In genomic region chr15:64387562-64388168, GRCh38 we compare ENCODE assay signal across 8 cellular contexts. TPM values are rescaled to one million over a fixed set of nuclear protein-coding genes. Genes with fewer than 3 reads are reported as not detected.
DNase-seq lines count a peak whose midpoint lies in the region; ATAC-seq and TF ChIP-seq lines count a peak whose summit lies in the region.

Gene TRIP4, plus strand, starts transcription at chr15:64387836. Its CDS starts 28 bp downstream, at chr15:64387864.

- peaks cover 10% of the 10 kb centered on the region for H3K4me1 Mint-ChIP-seq in glutamatergic neuron (ENCODE audit: low read depth, unreplicated experiment)

- H3K4me1 ChIP-seq in osteoblast (ENCODE audit: insufficient read depth, low read length) (peaks cover 6% of the 10 kb centered on the region), thoracic aorta (ENCODE audit: control insufficient read depth in 1 of 2, low read depth in 2 of 2) (peaks cover 8 to 12% of the 10 kb centered on the region in 2 donors)

- H3K36me3 Mint-ChIP-seq in activated naive CD4-positive, alpha-beta T cell treated with anti-CD3 and anti-CD28 coated beads, Interleukin-2, amount 50 U/mL, for 72 hours, result peaks cover 7% of the 10 kb centered on the region in 2 donors
- H3K36me3 Mint-ChIP-seq in glutamatergic neuron (ENCODE audit: unreplicated experiment), result no peaks in the 10 kb centered on the region

- H3K9me3 ChIP-seq in osteoblast (ENCODE audit: low read depth, low read length) (no peaks in the 10 kb centered on the region), thoracic aorta (no peaks in the 10 kb centered on the region)

- peaks cover 1% of the 10 kb centered on the region for H4K20me1 ChIP-seq in osteoblast (ENCODE audit: insufficient read depth, low read length)

- no peaks in the 10 kb centered on the region for H3K27me3 ChIP-seq in osteoblast (ENCODE audit: insufficient read depth, low read length)
- H3K27me3 ChIP-seq in thoracic aorta (replicated peaks; ENCODE audit: insufficient read depth), result no peaks in the 10 kb centered on the region

- H3K27ac Mint-ChIP-seq in activated naive CD4-positive, alpha-beta T cell treated with anti-CD3 and anti-CD28 coated beads, Interleukin-2, amount 50 U/mL, for 72 hours, result peak within 1 kb of the TSS; percentile 92 to 97
- peak within 1 kb of the TSS; percentile 97 for H3K27ac Mint-ChIP-seq in glutamatergic neuron (ENCODE audit: unreplicated experiment)

- DNase-seq in GM04503 (ENCODE audit: low read depth) (peak; percentile 89), HFF-Myc (ENCODE audit: extremely low read depth, low read depth) (peak; percentile 94), NAMALWA (ENCODE audit: low spot score) (peak; percentile 98), SKM-1 (lab: John Stamatoyannopoulos, UW; ENCODE audit: unreplicated experiment) (peak; percentile 97), glutamatergic neuron (peak; percentile 97), osteoblast (ENCODE audit: insufficient read length, low spot score, missing footprints) (peak; percentile 97), thoracic aorta (ENCODE audit: low spot score) (peak; percentile 91)
- peak; percentile 95 to 96 for DNase-seq in activated naive CD4-positive, alpha-beta T cell treated with anti-CD3 and anti-CD28 coated beads, Interleukin-2, amount 50 U/mL, for 72 hours (ENCODE audit: low spot score in 2 of 2)

- H3K9me3 Mint-ChIP-seq in activated naive CD4-positive, alpha-beta T cell treated with anti-CD3 and anti-CD28 coated beads, Interleukin-2, amount 50 U/mL, for 72 hours, result no peaks in the 10 kb centered on the region
- peaks cover 5% of the 10 kb centered on the region for H3K9me3 Mint-ChIP-seq in glutamatergic neuron (ENCODE audit: unreplicated experiment)

- peaks cover 44% of the 10 kb centered on the region for H3K79me2 ChIP-seq in osteoblast (ENCODE audit: insufficient read depth, low read length)

- H2AFZ ChIP-seq in osteoblast (ENCODE audit: low read length), result peak within 1 kb of the TSS; percentile 99

- H3K27me3 Mint-ChIP-seq in glutamatergic neuron (ENCODE audit: unreplicated experiment), result peaks cover 4% of the 10 kb centered on the region

- peak; percentile 100 for ATAC-seq in activated naive CD4-positive, alpha-beta T cell treated with anti-CD3 and anti-CD28 coated beads, Interleukin-2, amount 50 U/mL, for 72 hours
- ATAC-seq in thoracic aorta (ENCODE audit: insufficient number of reproducible peaks, low FRiP score, low read depth), result peak; percentile 95

- peak within 1 kb of the TSS; percentile 100 for H3K4me3 Mint-ChIP-seq in glutamatergic neuron (ENCODE audit: unreplicated experiment)

- H3K4me3 ChIP-seq in HFF-Myc (replicated peaks; ENCODE audit: low read depth, low read length), result peak within 1 kb of the TSS; percentile 90
- peak within 1 kb of the TSS; percentile 93 for H3K4me3 ChIP-seq in osteoblast (ENCODE audit: insufficient read depth, low read length)
- peak within 1 kb of the TSS; percentile 83 for H3K4me3 ChIP-seq in thoracic aorta

- peak within 1 kb of the TSS; percentile 84 for H3K4me2 ChIP-seq in osteoblast (ENCODE audit: insufficient read depth, low read length)

- no peaks in the 10 kb centered on the region for H3K36me3 ChIP-seq in osteoblast (ENCODE audit: insufficient read depth, low read length)
- no peaks in the 10 kb centered on the region for H3K36me3 ChIP-seq in thoracic aorta

- peak within 1 kb of the TSS; percentile 65 for H3K27ac ChIP-seq in osteoblast (ENCODE audit: low read depth, low read length)
- H3K27ac ChIP-seq in thoracic aorta, result peak within 1 kb of the TSS; percentile 64 to 79

- TF ChIP-seq CTCF in HFF-Myc (IDR thresholded peaks at IDR 0.05; ENCODE audit: low read depth, low read length, missing control alignments) (no peak), glutamatergic neuron (IDR thresholded peaks at IDR 0.05; ENCODE audit: partially characterized antibody, unreplicated experiment) (no peak), osteoblast (IDR thresholded peaks at IDR 0.05; ENCODE audit: extremely low read depth, low read depth, low read length) (no peak), thoracic aorta (IDR thresholded peaks at IDR 0.05) (no peak)

RNA-seq across cellular contexts. Expression of gene TRIP4, which starts in this region (rescaled TPM):
- 10 to 100 TPM; 21.7 to 24.7 TPM for total RNA-seq in activated naive CD4-positive, alpha-beta T cell treated with anti-CD3 and anti-CD28 coated beads, Interleukin-2, amount 50 U/mL, for 72 hours
- total RNA-seq in glutamatergic neuron (ENCODE audit: unreplicated experiment), result 48.7 TPM
- total RNA-seq in osteoblast, result 10.9 and 14.1 TPM in 2 replicates
- total RNA-seq in thoracic aorta, result 10 to 100 TPM; 11.5 to 29.9 TPM

Comparison
In these comparisons a context has a peak if more than half of its experiments do, and no peak if none do; other contexts are left out.
1. Peak in every context shown above with its lines: DNase-seq, ATAC-seq, H3K4me3 ChIP-seq and H3K27ac ChIP-seq.